In the genomic region with DNA sequence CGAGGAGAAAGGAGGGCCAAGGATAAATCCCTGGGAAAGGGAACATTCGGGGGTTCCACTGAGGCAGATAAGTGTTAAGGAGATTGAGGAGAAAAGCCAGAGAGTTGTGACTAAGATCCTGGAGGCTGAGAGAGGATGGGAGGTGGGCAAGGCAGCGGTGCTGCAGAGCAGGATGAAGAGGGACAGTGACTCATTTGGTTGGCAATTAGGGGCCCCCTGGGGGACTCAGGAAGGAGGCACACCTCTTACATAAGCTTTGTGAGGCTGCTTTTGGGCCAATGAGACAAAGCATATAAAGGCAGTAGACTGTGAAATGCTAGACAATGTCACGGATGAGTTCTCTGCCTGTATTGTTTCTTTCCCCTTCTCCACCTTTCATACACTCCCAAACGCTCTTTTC, we compare ENCODE assay signal across 18 cellular contexts.
A peak's percentile ranks its signal among the peaks of the same experiment; 100 is the strongest.
DNase-seq lines count a peak whose midpoint lies in the region; ATAC-seq and TF ChIP-seq lines count a peak whose summit lies in the region.
"Had no signal": no experiment of that assay in that cellular context is flagged by ENCODE, and none has a peak within 500 bp of the region (broad histone marks: within the 10 kb centered on the region; RNA-seq: fewer than 3 reads in every experiment).

No MANE protein-coding gene starts in this region.

- H3K79me2 ChIP-seq in mesendoderm (ENCODE audit: control insufficient read depth, insufficient read depth, low read length): no peaks in the 10 kb centered on the region

- ATAC-seq in body of pancreas: no peak
- ATAC-seq: activated CD4-positive, alpha-beta T cell treated with anti-CD3 and anti-CD28 coated beads for 36 hours; activated T-helper 17 cell treated with anti-CD3 and anti-CD28 coated beads, Interleukin-2, amount 50 U/mL, for 72 hours; naive thymus-derived CD8-positive, alpha-beta T cell; sciatic nerve had no signal

- no peak overlapping the region for H3K18ac ChIP-seq in mesendoderm (ENCODE audit: low read length)

- DNase-seq in NCI-H510A treated with DMSO at 0.1 percent for 48 hours (lab: John Stamatoyannopoulos, UW): peak; percentile 3
- no peak for DNase-seq in NCI-H510A (lab: John Stamatoyannopoulos, UW)
- peak; percentile 66 for DNase-seq in NB4 (ENCODE audit: low read depth)
- peak; percentile 85 for DNase-seq in NCI-H748 (lab: John Stamatoyannopoulos, UW; ENCODE audit: unreplicated experiment)
- DNase-seq in mesendoderm: peak; percentile 57
- no peak for DNase-seq in globus pallidus (ENCODE audit: low spot score)
- no peak for DNase-seq in body of pancreas
- no peak for DNase-seq in colonic mucosa
- DNase-seq: activated CD4-positive, alpha-beta T cell treated with anti-CD3 and anti-CD28 coated beads for 36 hours; CD4-positive, alpha-beta T cell; cortex of kidney; Kasumi-1; kidney glomerular epithelial cell; naive thymus-derived CD8-positive, alpha-beta T cell; NCI-H2029 treated with DMSO at 0.1 percent for 48 hours; ovary had no signal

- H2BK120ac ChIP-seq in mesendoderm (ENCODE audit: low read depth, low read length): no peak overlapping the region

- no peak overlapping the region for H3K27ac ChIP-seq in mesendoderm (ENCODE audit: low read depth, low read length)
- H3K27ac ChIP-seq in body of pancreas: no peak overlapping the region
- no peak overlapping the region for H3K27ac ChIP-seq in colonic mucosa
- H3K27ac ChIP-seq: ovary had no signal

- no peak overlapping the region for H3K56ac ChIP-seq in mesendoderm (ENCODE audit: low read length)

- intact Hi-C loops in body of pancreas (cut with DNase I) (no loop called here), colonic mucosa (cut with DNase I) (no loop called here)

- H3K27me3 ChIP-seq in mesendoderm (ENCODE audit: insufficient read depth, low read length, poor library complexity) (no peaks in the 10 kb centered on the region), body of pancreas (no peaks in the 10 kb centered on the region), colonic mucosa (no peaks in the 10 kb centered on the region)
- H3K27me3 ChIP-seq: ovary had no signal

- no peak overlapping the region for H2BK15ac ChIP-seq in mesendoderm (replicated peaks; ENCODE audit: low read depth)

- H3K4me3 ChIP-seq in NB4 (ENCODE audit: low read depth, low read length): no peak overlapping the region
- no peak overlapping the region for H3K4me3 ChIP-seq in mesendoderm (ENCODE audit: low read length)
- no peak overlapping the region for H3K4me3 ChIP-seq in body of pancreas
- no peak overlapping the region for H3K4me3 ChIP-seq in colonic mucosa
- H3K4me3 ChIP-seq: ovary had no signal

- no peak for TF ChIP-seq POLR2A in NB4 (IDR thresholded peaks at IDR 0.05; ENCODE audit: extremely low read depth, insufficient read length)
- TF ChIP-seq POLR2A in body of pancreas (IDR thresholded peaks at IDR 0.05): no peak

- H3K36me3 ChIP-seq in mesendoderm (ENCODE audit: control insufficient read depth, insufficient read depth, low read length): no peaks in the 10 kb centered on the region
- H3K36me3 ChIP-seq in body of pancreas (replicated peaks in 1 of 2; ENCODE audit: insufficient read depth in 1 of 2, low read depth in 2 of 2): no peaks in the 10 kb centered on the region
- no peaks in the 10 kb centered on the region for H3K36me3 ChIP-seq in colonic mucosa
- H3K36me3 ChIP-seq: ovary had no signal

- no peak overlapping the region for H3K23ac ChIP-seq in mesendoderm (ENCODE audit: low read length)

- no peak overlapping the region for H2AK5ac ChIP-seq in mesendoderm (ENCODE audit: low read length)

- no peaks in the 10 kb centered on the region for H3K9me3 ChIP-seq in body of pancreas
- H3K9me3 ChIP-seq in colonic mucosa: no peaks in the 10 kb centered on the region
- H3K9me3 ChIP-seq: ovary had no signal

- H3K4me1 ChIP-seq in mesendoderm (ENCODE audit: control insufficient read depth, low read depth, low read length) (peaks cover 2% of the 10 kb centered on the region), body of pancreas (no peaks in the 10 kb centered on the region), colonic mucosa (no peaks in the 10 kb centered on the region)

- H4K5ac ChIP-seq in mesendoderm (ENCODE audit: low read length): no peak overlapping the region

- no peaks in the 10 kb centered on the region for H3K79me1 ChIP-seq in mesendoderm (ENCODE audit: low read length)

- TF ChIP-seq CTCF in NB4 (IDR thresholded peaks at IDR 0.05; ENCODE audit: low read depth, low read length): no peak
- TF ChIP-seq CTCF in body of pancreas (IDR thresholded peaks at IDR 0.05): no peak
- no peak for TF ChIP-seq CTCF in colonic mucosa (IDR thresholded peaks at IDR 0.05)

- no peak overlapping the region for H3K4ac ChIP-seq in mesendoderm (ENCODE audit: low read depth, low read length)

- no peak overlapping the region for H2BK5ac ChIP-seq in mesendoderm (ENCODE audit: low read length)

- H3K9ac ChIP-seq in mesendoderm (ENCODE audit: low read length) (no peak overlapping the region), colonic mucosa (ENCODE audit: low read depth in 2 of 2, low read length in 2 of 2) (no peak overlapping the region)

- H3K4me2 ChIP-seq in mesendoderm (ENCODE audit: low read length): no peak overlapping the region

- H4K8ac ChIP-seq in mesendoderm (ENCODE audit: low read depth, low read length): no peak overlapping the region

- WGBS in mesendoderm (ENCODE audit: extremely low coverage, insufficient coverage, low lambda C conversion rate): no CpG with 5 or more reads among the region's 5 CpGs
- WGBS in body of pancreas, 2 donors: 55% methylated on average over 5 of the region's 5 CpGs

Comparison
In these comparisons a context has a peak if more than half of its experiments do, and no peak if none do; other contexts are left out.
1. DNase-seq: peak in NCI-H510A treated with DMSO at 0.1 percent for 48 hours (single experiment), NB4 (single experiment), NCI-H748 (single experiment) and mesendoderm (single experiment); none in NCI-H510A (single experiment), globus pallidus (single experiment), body of pancreas (0 of 4) and colonic mucosa (single experiment).